In the genomic region with DNA sequence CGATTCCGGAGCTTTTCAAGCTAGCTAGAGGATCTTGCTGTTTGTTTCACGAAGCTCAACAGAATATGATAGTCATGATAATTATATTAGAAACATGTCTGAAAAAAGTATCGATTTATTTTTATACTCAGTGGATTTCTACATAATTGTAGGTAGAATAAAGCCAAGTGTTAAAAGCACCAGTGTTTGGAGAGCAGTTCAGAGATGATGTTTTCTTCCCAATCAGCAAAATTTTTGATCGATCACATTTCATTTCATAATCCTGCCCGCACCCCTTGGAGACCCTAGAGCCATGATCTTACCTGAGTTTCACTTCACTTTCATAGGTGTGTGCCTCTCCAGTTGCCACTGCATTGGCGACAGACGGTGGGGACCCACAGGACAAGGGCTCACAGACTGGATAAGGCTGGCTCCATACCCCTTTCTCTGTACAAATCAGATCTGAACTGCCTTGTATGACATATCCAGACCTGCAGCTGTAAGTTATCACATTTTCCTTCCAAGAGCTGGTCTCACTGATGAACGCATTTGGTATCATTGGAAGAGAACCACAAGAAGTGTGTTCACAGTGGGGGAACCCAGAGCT, we compare ENCODE assay signal across 7 cellular contexts.
"Had no signal": no experiment of that assay in that cellular context is flagged by ENCODE, and none has a peak within 500 bp of the region (broad histone marks: within the 10 kb centered on the region; RNA-seq: fewer than 3 reads in every experiment).

No MANE protein-coding gene starts in this region.

- H3K27ac ChIP-seq: HL-60, KMS-11 had no signal

- ATAC-seq: HepG2 had no signal

- H3K9ac ChIP-seq: KMS-11 had no signal

- DNase-seq: IMR-90, KBM-7, KG1 had no signal

- FAIRE-seq: HepG2, HTR-8/SVneo had no signal

- H3K4me2 ChIP-seq: KMS-11 had no signal
